ENCODE assay signal across 8 cellular contexts in genomic region chr17:32341857-32342602, GRCh38. TPM values are rescaled to one million over a fixed set of nuclear protein-coding genes. Genes with fewer than 3 reads are reported as not detected.
A peak's percentile ranks its signal among the peaks of the same experiment; 100 is the strongest.
DNase-seq lines count a peak whose midpoint lies in the region; ATAC-seq and TF ChIP-seq lines count a peak whose summit lies in the region.

TSS of gene C17orf75 (minus strand) at chr17:32342173. CDS start at chr17:32342139, 34 bp downstream.

- H3K9me3 ChIP-seq in MG63 (no peaks in the 10 kb centered on the region), parathyroid adenoma (ENCODE audit: control insufficient read depth, low read length) (no peaks in the 10 kb centered on the region), tibial artery (no peaks in the 10 kb centered on the region)

- peak within 1 kb of the TSS; percentile 72 for H2AFZ ChIP-seq in parathyroid adenoma

- H3K36me3 ChIP-seq in H7 (replicated peaks; ENCODE audit: control insufficient read depth, insufficient read depth, low read length) (peaks cover 10% of the 10 kb centered on the region), MG63 (peaks cover 25% of the 10 kb centered on the region), parathyroid adenoma (ENCODE audit: control insufficient read depth, insufficient read depth, low read length) (no peaks in the 10 kb centered on the region), tibial artery (peaks cover 3 to 25% (median 19%) of the 10 kb centered on the region in 3 donors)

- no peaks in the 10 kb centered on the region for H3K27me3 ChIP-seq in H7 (ENCODE audit: control insufficient read depth, insufficient read depth, low read length)
- H3K27me3 ChIP-seq in MG63, result no peaks in the 10 kb centered on the region
- no peaks in the 10 kb centered on the region for H3K27me3 ChIP-seq in parathyroid adenoma (ENCODE audit: control insufficient read depth, insufficient read depth, low read length)
- H3K27me3 ChIP-seq in tibial artery, result no peaks in the 10 kb centered on the region

- DNase-seq in ELF-1 (ENCODE audit: low read depth, low spot score) (peak; percentile 83), H7 (peak; percentile 91), MG63 (peak; percentile 86), SW480 (ENCODE audit: low spot score) (peak; percentile 80), cardiac septum (ENCODE audit: low spot score) (peak; percentile 85), tibial artery (peak; percentile 59 to 87)
- peak; percentile 84 for DNase-seq in activated naive CD8-positive, alpha-beta T cell treated with anti-CD3 and anti-CD28 coated beads, Interleukin-2, amount 10 ng/mL, durations not matched to agents 7 days and 5 days

- peak within 1 kb of the TSS; percentile 99 for H3K4me2 ChIP-seq in parathyroid adenoma (ENCODE audit: low read length)

- H3K9ac ChIP-seq in parathyroid adenoma, result no peak within 1 kb of the TSS

- peak within 1 kb of the TSS; percentile 97 for H3K27ac Mint-ChIP-seq in activated naive CD8-positive, alpha-beta T cell treated with anti-CD3 and anti-CD28 coated beads, Interleukin-2, amount 10 ng/mL, durations not matched to agents 7 days and 5 days

- TF ChIP-seq CTCF in parathyroid adenoma (IDR thresholded peaks at IDR 0.05) (no peak), tibial artery (IDR thresholded peaks at IDR 0.05) (no peak)

- intact Hi-C loops in cardiac septum (cut with DNase I) (loop anchor here (10.0 kb wide), 1 partner anchor 197 kb away; the partner anchor contains the start of gene RHOT1), tibial artery (cut with DNase I; ENCODE audit: low total_unique reads) (no loop called here)

- H3K27ac ChIP-seq in parathyroid adenoma (peak within 1 kb of the TSS; percentile 65), tibial artery (peak within 1 kb of the TSS; percentile 75 to 76)

- peak; percentile 89 for ATAC-seq in activated naive CD8-positive, alpha-beta T cell treated with anti-CD3 and anti-CD28 coated beads, Interleukin-2, amount 10 ng/mL, durations not matched to agents 7 days and 5 days (ENCODE audit: low read depth)

- no peaks in the 10 kb centered on the region for H3K9me3 Mint-ChIP-seq in activated naive CD8-positive, alpha-beta T cell treated with anti-CD3 and anti-CD28 coated beads, Interleukin-2, amount 10 ng/mL, durations not matched to agents 7 days and 5 days

- H3K27me3 Mint-ChIP-seq in activated naive CD8-positive, alpha-beta T cell treated with anti-CD3 and anti-CD28 coated beads, Interleukin-2, amount 10 ng/mL, durations not matched to agents 7 days and 5 days, result no peaks in the 10 kb centered on the region

- peaks cover 28% of the 10 kb centered on the region for H3K4me1 Mint-ChIP-seq in activated naive CD8-positive, alpha-beta T cell treated with anti-CD3 and anti-CD28 coated beads, Interleukin-2, amount 10 ng/mL, durations not matched to agents 7 days and 5 days

- POLR2A ChIA-PET in activated naive CD8-positive, alpha-beta T cell treated with anti-CD3 and anti-CD28 coated beads, Interleukin-2, amount 10 ng/mL, durations not matched to agents 7 days and 5 days (lab: Charles Lee), result interaction anchor here (0.5 to 4.4 kb wide), 7 partner anchors 9 to 102 kb away, joined by 3 to 51 read pairs (median 11); partner anchors contain the start of gene PSMD11

- H3K36me3 Mint-ChIP-seq in activated naive CD8-positive, alpha-beta T cell treated with anti-CD3 and anti-CD28 coated beads, Interleukin-2, amount 10 ng/mL, durations not matched to agents 7 days and 5 days, result peaks cover 13% of the 10 kb centered on the region

- H3K4me1 ChIP-seq in parathyroid adenoma (no peaks in the 10 kb centered on the region), tibial artery (peaks cover 0 to 19% (median 9%) of the 10 kb centered on the region in 4 donors)

- no peaks in the 10 kb centered on the region for H3K79me2 ChIP-seq in parathyroid adenoma

- H3K4me3 Mint-ChIP-seq in activated naive CD8-positive, alpha-beta T cell treated with anti-CD3 and anti-CD28 coated beads, Interleukin-2, amount 10 ng/mL, durations not matched to agents 7 days and 5 days, result peak within 1 kb of the TSS; percentile 95

- H3K4me3 ChIP-seq in H7 (ENCODE audit: insufficient read depth, low read depth, low read length) (peak within 1 kb of the TSS; percentile 80), MG63 (peak within 1 kb of the TSS; percentile 70), parathyroid adenoma (ENCODE audit: low read depth, low read length) (peak within 1 kb of the TSS; percentile 71), tibial artery (peak within 1 kb of the TSS; percentile 60 to 66)

RNA-seq across cellular contexts. Expression of gene C17orf75, which starts in this region (rescaled TPM):
- 52.4 and 73.0 TPM in 2 replicates for total RNA-seq in H7 (2014; rRNA removed; shearing (Covaris generic))
- 24.7 and 35.4 TPM in 2 replicates for total RNA-seq in MG63 (2014; rRNA removed; shearing (Covaris generic); ENCODE audit: low replicate concordance)
- 10 to 100 TPM; 31.5 to 35.9 TPM for total RNA-seq in activated naive CD8-positive, alpha-beta T cell treated with anti-CD3 and anti-CD28 coated beads, Interleukin-2, amount 10 ng/mL, durations not matched to agents 7 days and 5 days
- total RNA-seq in cardiac septum, result 21.6 TPM

Comparison
In these comparisons a context has a peak if more than half of its experiments do, and no peak if none do; other contexts are left out.
1. Peak in every context shown above with its lines: DNase-seq, ATAC-seq, H3K4me3 ChIP-seq and H3K27ac ChIP-seq.